Comparison of ENCODE assay signal across 14 cellular contexts in the genomic region with DNA sequence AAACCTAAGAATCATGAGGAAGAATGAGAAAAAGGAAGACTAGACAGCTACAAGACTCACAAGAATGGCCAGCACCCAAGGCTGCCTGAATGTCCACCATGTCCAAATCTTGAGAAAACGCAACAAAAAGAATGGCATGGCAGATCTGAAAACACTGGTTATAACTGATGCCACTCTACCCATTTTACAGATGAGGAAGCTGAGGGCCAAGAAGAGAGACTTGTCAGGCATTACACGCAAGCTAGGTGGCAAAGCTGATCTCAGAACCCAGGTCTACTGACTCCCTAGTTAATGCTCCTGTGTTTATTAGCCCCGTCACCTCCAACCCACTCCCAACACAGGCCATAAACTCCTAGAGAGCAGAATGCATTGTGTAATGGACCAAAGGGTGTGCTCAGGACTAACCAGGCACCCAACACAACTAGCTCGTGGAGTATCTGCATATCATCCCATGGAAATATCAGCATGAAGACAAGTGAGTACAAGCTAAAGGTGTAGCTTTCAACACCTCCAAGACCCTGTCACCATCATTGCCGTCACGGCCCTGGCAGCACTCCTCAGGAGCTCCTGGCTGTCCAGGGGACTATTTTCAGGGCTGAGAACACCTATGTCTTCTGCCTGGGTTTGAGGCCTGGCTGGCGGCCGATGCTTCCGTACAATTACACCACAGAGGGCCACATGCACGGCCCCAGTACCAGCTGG.
A peak's percentile ranks its signal among the peaks of the same experiment; 100 is the strongest.
DNase-seq lines count a peak whose midpoint lies in the region; ATAC-seq, FAIRE-seq and TF ChIP-seq lines count a peak whose summit lies in the region.
"Had no signal": no experiment of that assay in that cellular context is flagged by ENCODE, and none has a peak within 500 bp of the region (broad histone marks: within the 10 kb centered on the region; RNA-seq: fewer than 3 reads in every experiment).

No MANE protein-coding gene starts in this region.

- FAIRE-seq in endothelial cell of umbilical vein (lab: Jason Lieb, UNC), result no peak

- H3K27ac ChIP-seq in endothelial cell of umbilical vein (ENCODE audit: insufficient read depth, low read depth, low read length), result peak overlapping the region; percentile 95
- H3K27ac ChIP-seq: testis had no signal

- no peaks in the 10 kb centered on the region for H3K36me3 ChIP-seq in endothelial cell of umbilical vein (ENCODE audit: control insufficient read depth in 2 of 2, extremely low read depth in 1 of 2, insufficient read depth in 2 of 2, low read length in 2 of 2)
- H3K36me3 ChIP-seq: ascending aorta had no signal

- no peaks in the 10 kb centered on the region for H3K9me1 ChIP-seq in endothelial cell of umbilical vein (replicated peaks; ENCODE audit: control insufficient read depth, extremely low read depth, insufficient read depth, low read length)

- H3K9me3 ChIP-seq in endothelial cell of umbilical vein (replicated peaks; ENCODE audit: control insufficient read depth, insufficient read depth, low read length), result no peaks in the 10 kb centered on the region
- H3K9me3 ChIP-seq: ascending aorta, testis had no signal

- H3K36me3 Mint-ChIP-seq in HFFc6 (ENCODE audit: low read depth), result peaks cover 5% of the 10 kb centered on the region; the same call in 1 of the 2 replicates
- no peaks in the 10 kb centered on the region for H3K36me3 Mint-ChIP-seq in memory B cell
- no peaks in the 10 kb centered on the region for H3K36me3 Mint-ChIP-seq in stimulated activated effector memory CD8-positive, alpha-beta T cell treated with anti-CD3 and anti-CD28 coated beads, Interleukin-12 subunit alpha, Interleukin-12 subunit beta, amount 100 ng/mL, for 72 hours
- H3K36me3 Mint-ChIP-seq: activated CD8-positive, alpha-beta memory T cell treated with anti-CD3 and anti-CD28 coated beads, Interleukin-2, amount 10 ng/mL, durations not matched to agents 7 days and 5 days had no signal

- H3K4me1 Mint-ChIP-seq in HFFc6 (ENCODE audit: low read depth) (peaks cover 54% of the 10 kb centered on the region), memory B cell (peaks cover 51% of the 10 kb centered on the region)
- peaks cover 33% of the 10 kb centered on the region for H3K4me1 Mint-ChIP-seq in stimulated activated effector memory CD8-positive, alpha-beta T cell treated with anti-CD3 and anti-CD28 coated beads, Interleukin-12 subunit alpha, Interleukin-12 subunit beta, amount 100 ng/mL, for 72 hours

- H3K4me1 ChIP-seq in endothelial cell of umbilical vein (ENCODE audit: control insufficient read depth, extremely low read depth, insufficient read depth, low read length), result peaks cover 88% of the 10 kb centered on the region

- intact Hi-C loops in endothelial cell of umbilical vein (cut with micrococcal nuclease), result no loop called here

- no peaks in the 10 kb centered on the region for H3K27me3 ChIP-seq in endothelial cell of umbilical vein (ENCODE audit: control insufficient read depth in 2 of 2, insufficient read depth in 2 of 2, low read length in 2 of 2)
- H3K27me3 ChIP-seq: ascending aorta, testis had no signal

- DNase-seq in HFFc6 (no peak), endothelial cell of umbilical vein (ENCODE audit: low read depth, low spot score) (no peak), memory B cell (ENCODE audit: low spot score in 2 of 2) (no peak), NCI-H146 (lab: John Stamatoyannopoulos, UW) (no peak), midbrain (lab: John Stamatoyannopoulos, UW) (no peak), AG08396 (ENCODE audit: low spot score) (no peak)
- no peak for DNase-seq in stimulated activated effector memory CD8-positive, alpha-beta T cell treated with anti-CD3 and anti-CD28 coated beads, Interleukin-12 subunit alpha, Interleukin-12 subunit beta, amount 100 ng/mL, for 72 hours (ENCODE audit: low spot score in 2 of 2)
- DNase-seq: activated CD4-positive, CD25-positive, alpha-beta regulatory T cell treated with anti-CD3 and anti-CD28 coated beads, Interleukin-2, amount 50 U/mL, for 72 hours; activated CD8-positive, alpha-beta memory T cell treated with anti-CD3 and anti-CD28 coated beads, Interleukin-2, amount 10 ng/mL, durations not matched to agents 7 days and 5 days; mammary epithelial cell; NCI-H187; testis had no signal

- peak; percentile 17 for TF ChIP-seq POLR2A in endothelial cell of umbilical vein (IDR thresholded peaks at IDR 0.05; ENCODE audit: low read depth, low read length)

- H3K79me2 ChIP-seq in endothelial cell of umbilical vein (ENCODE audit: control insufficient read depth, insufficient read depth, low read length), result peaks cover 8% of the 10 kb centered on the region

- no peaks in the 10 kb centered on the region for H4K20me1 ChIP-seq in endothelial cell of umbilical vein (replicated peaks; ENCODE audit: control insufficient read depth, extremely low read depth, insufficient read depth, low read length)

- dilution Hi-C loops in endothelial cell of umbilical vein (cut with MboI; ENCODE audit: extremely low pct_ligation_motif_present, low sequenced_read_pairs), result no loop called here

- H3K4me3 ChIP-seq in endothelial cell of umbilical vein (replicated peaks in 1 of 3; ENCODE audit: insufficient read depth in 1 of 3, low read depth in 1 of 3, low read length in 3 of 3), result no peak overlapping the region
- H3K4me3 ChIP-seq: ascending aorta, testis had no signal

- H3K4me3 Mint-ChIP-seq in HFFc6 (peak overlapping the region; percentile 12; the same call in 1 of the 2 replicates), memory B cell (no peak overlapping the region)
- no peak overlapping the region for H3K4me3 Mint-ChIP-seq in stimulated activated effector memory CD8-positive, alpha-beta T cell treated with anti-CD3 and anti-CD28 coated beads, Interleukin-12 subunit alpha, Interleukin-12 subunit beta, amount 100 ng/mL, for 72 hours
- H3K4me3 Mint-ChIP-seq: activated CD8-positive, alpha-beta memory T cell treated with anti-CD3 and anti-CD28 coated beads, Interleukin-2, amount 10 ng/mL, durations not matched to agents 7 days and 5 days had no signal

- peak overlapping the region; percentile 70 for H3K9ac ChIP-seq in endothelial cell of umbilical vein (replicated peaks; ENCODE audit: extremely low read depth, insufficient read depth, low read length)

- ATAC-seq in memory B cell (ENCODE audit: low read depth) (no peak), GM18517 (IDR thresholded peaks at IDR 0.05; ENCODE audit: unreplicated experiment) (no peak)
- no peak for ATAC-seq in stimulated activated effector memory CD8-positive, alpha-beta T cell treated with anti-CD3 and anti-CD28 coated beads, Interleukin-12 subunit alpha, Interleukin-12 subunit beta, amount 100 ng/mL, for 72 hours
- ATAC-seq: activated CD8-positive, alpha-beta memory T cell treated with anti-CD3 and anti-CD28 coated beads, Interleukin-2, amount 10 ng/mL, durations not matched to agents 7 days and 5 days had no signal

- POLR2A ChIA-PET in endothelial cell of umbilical vein (lab: Charles Lee), result interaction anchor here (0.7 to 2.3 kb wide), 3 partner anchors 9 to 469 kb away, joined by 3 to 11 read pairs (median 4); no protein-coding TSS in a partner anchor

- H3K27ac Mint-ChIP-seq in HFFc6, result peak overlapping the region; percentile 81
- peak overlapping the region; percentile 89 for H3K27ac Mint-ChIP-seq in memory B cell
- peak overlapping the region; percentile 13 for H3K27ac Mint-ChIP-seq in stimulated activated effector memory CD8-positive, alpha-beta T cell treated with anti-CD3 and anti-CD28 coated beads, Interleukin-12 subunit alpha, Interleukin-12 subunit beta, amount 100 ng/mL, for 72 hours
- H3K27ac Mint-ChIP-seq: activated CD8-positive, alpha-beta memory T cell treated with anti-CD3 and anti-CD28 coated beads, Interleukin-2, amount 10 ng/mL, durations not matched to agents 7 days and 5 days had no signal

- no peak overlapping the region for H2AFZ ChIP-seq in endothelial cell of umbilical vein (ENCODE audit: low read depth, low read length)

- CTCF ChIA-PET in endothelial cell of umbilical vein (lab: Charles Lee), result interaction anchor here (0.8 to 2.3 kb wide), 7 partner anchors 9 to 477 kb away, joined by 3 to 7 read pairs (median 5); no protein-coding TSS in a partner anchor

- no peak for TF ChIP-seq CTCF in HFFc6 (IDR thresholded peaks at IDR 0.05)
- no peak for TF ChIP-seq CTCF in endothelial cell of umbilical vein (IDR thresholded peaks at IDR 0.05; ENCODE audit: extremely low read depth in 1 of 2, insufficient read depth in 1 of 2, low read depth in 1 of 2, low read length in 2 of 2)

- peak overlapping the region; percentile 58 for H3K4me2 ChIP-seq in endothelial cell of umbilical vein (ENCODE audit: insufficient read depth, low read length)

- BruUV-seq in endothelial cell of umbilical vein (replicated peaks; lab: Mats Ljungman, UMichigan), result no TSS peak

- no peaks in the 10 kb centered on the region for H3K9me3 Mint-ChIP-seq in HFFc6
- no peaks in the 10 kb centered on the region for H3K9me3 Mint-ChIP-seq in memory B cell
- H3K9me3 Mint-ChIP-seq in stimulated activated effector memory CD8-positive, alpha-beta T cell treated with anti-CD3 and anti-CD28 coated beads, Interleukin-12 subunit alpha, Interleukin-12 subunit beta, amount 100 ng/mL, for 72 hours, result no peaks in the 10 kb centered on the region

- no peaks in the 10 kb centered on the region; the same call in 1 of the 2 replicates for H3K27me3 Mint-ChIP-seq in HFFc6 (ENCODE audit: insufficient read depth)
- no peaks in the 10 kb centered on the region for H3K27me3 Mint-ChIP-seq in memory B cell
- H3K27me3 Mint-ChIP-seq: activated CD8-positive, alpha-beta memory T cell treated with anti-CD3 and anti-CD28 coated beads, Interleukin-2, amount 10 ng/mL, durations not matched to agents 7 days and 5 days had no signal

TF ChIP-seq in endothelial cell of umbilical vein, 7 proteins besides CTCF, POLR2A, EP300 and RAD21:
- TF ChIP-seq FOS (IDR thresholded peaks at IDR 0.05; ENCODE audit: borderline replicate concordance, insufficient read depth, low read length), result no peak
TF ChIP-seq in endothelial cell of umbilical vein: peak in this region for 0.

Comparison
In these comparisons a context has a peak if more than half of its experiments do, and no peak if none do; other contexts are left out.
1. H3K27ac Mint-ChIP-seq: peak in every context shown above with its lines; median percentile 89 in memory B cell; 81 in HFFc6; 13 in stimulated activated effector memory CD8-positive, alpha-beta T cell treated with anti-CD3 and anti-CD28 coated beads, Interleukin-12 subunit alpha, Interleukin-12 subunit beta, amount 100 ng/mL, for 72 hours.